In the genomic region with DNA sequence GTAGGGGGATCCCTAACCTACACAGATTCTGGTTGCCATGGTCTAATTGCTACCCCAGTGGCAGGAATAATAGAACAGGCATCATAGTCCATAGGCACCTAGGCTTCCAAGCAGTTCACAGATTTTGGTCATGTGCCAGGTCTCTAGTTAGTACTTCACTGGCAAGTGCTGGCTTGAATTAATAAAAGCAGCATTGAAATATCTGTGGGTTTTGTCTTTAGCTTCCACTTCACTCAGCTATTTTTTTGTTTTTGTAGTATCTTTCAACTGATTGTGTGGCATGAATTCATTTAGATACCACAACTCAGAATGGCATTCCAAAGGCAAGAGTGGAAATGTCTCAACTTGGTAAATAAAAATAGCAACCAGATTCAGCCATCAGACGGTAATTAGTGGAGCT, we compare ENCODE assay signal across 20 cellular contexts. TPM values are rescaled to one million over a fixed set of nuclear protein-coding genes. Genes with fewer than 3 reads are reported as not detected.
DNase-seq lines count a peak whose midpoint lies in the region; ATAC-seq and TF ChIP-seq lines count a peak whose summit lies in the region.
"Had no signal": no experiment of that assay in that cellular context is flagged by ENCODE, and none has a peak within 500 bp of the region (broad histone marks: within the 10 kb centered on the region; RNA-seq: fewer than 3 reads in every experiment).

No MANE protein-coding gene starts in this region.

- H3K27me3 ChIP-seq in BE2C = no peaks in the 10 kb centered on the region
- H3K27me3 ChIP-seq: transverse colon had no signal

- H3K36me3 Mint-ChIP-seq in HFFc6 (ENCODE audit: low read depth) (peaks cover 10% of the 10 kb centered on the region; the same call in 1 of the 2 replicates), natural killer cell (no peaks in the 10 kb centered on the region)
- no peaks in the 10 kb centered on the region for H3K36me3 Mint-ChIP-seq in T-helper 2 cell treated with Interferon-gamma antibody and Interleukin-4, amounts not matched to agents 5 μg/mL and 100 μg/mL, for 36 hours (ENCODE audit: low read depth)
- H3K36me3 Mint-ChIP-seq: CD4-positive, CD25-positive, alpha-beta regulatory T cell; naive B cell; T-cell had no signal

- H3K4me1 Mint-ChIP-seq in HFFc6 (ENCODE audit: low read depth) (peaks cover 52% of the 10 kb centered on the region), natural killer cell (no peaks in the 10 kb centered on the region)
- H3K4me1 Mint-ChIP-seq in T-helper 2 cell treated with Interferon-gamma antibody and Interleukin-4, amounts not matched to agents 5 μg/mL and 100 μg/mL, for 36 hours (ENCODE audit: low read depth) = peaks cover 1% of the 10 kb centered on the region
- H3K4me1 Mint-ChIP-seq: CD4-positive, CD25-positive, alpha-beta regulatory T cell; naive B cell; T-cell had no signal

- TF ChIP-seq CTCF in BE2C (IDR thresholded peaks at IDR 0.05; ENCODE audit: low read depth, low read length) (no peak), HFFc6 (IDR thresholded peaks at IDR 0.05) (no peak), RWPE1 (conservative IDR thresholded peaks at IDR 0.05; ENCODE audit: low read depth) (no peak), natural killer cell (IDR thresholded peaks at IDR 0.05) (no peak)

- H3K4me3 ChIP-seq in BE2C (ENCODE audit: low read depth, low read length) = no peak overlapping the region
- H3K4me3 ChIP-seq: transverse colon had no signal

- no peaks in the 10 kb centered on the region for H3K36me3 ChIP-seq in BE2C
- H3K36me3 ChIP-seq: transverse colon had no signal

- H3K9me3 Mint-ChIP-seq in HFFc6 (no peaks in the 10 kb centered on the region; the same call in 1 of the 2 replicates), natural killer cell (peaks cover 0 to 3% of the 10 kb centered on the region in 2 donors)
- no peaks in the 10 kb centered on the region for H3K9me3 Mint-ChIP-seq in T-helper 2 cell treated with Interferon-gamma antibody and Interleukin-4, amounts not matched to agents 5 μg/mL and 100 μg/mL, for 36 hours

- intact Hi-C loops in natural killer cell (cut with micrococcal nuclease) = no loop called here

- H3K27me3 Mint-ChIP-seq in HFFc6 (ENCODE audit: insufficient read depth) (no peaks in the 10 kb centered on the region), natural killer cell (ENCODE audit: low read depth in 2 of 2) (peaks cover 11 to 19% of the 10 kb centered on the region in 2 donors)
- H3K27me3 Mint-ChIP-seq in T-helper 2 cell treated with Interferon-gamma antibody and Interleukin-4, amounts not matched to agents 5 μg/mL and 100 μg/mL, for 36 hours (ENCODE audit: low read depth) = peaks cover 40% of the 10 kb centered on the region
- H3K27me3 Mint-ChIP-seq: T-cell had no signal

- DNase-seq in BE2C (peak; percentile 23), HFFc6 (peak; percentile 64), RWPE1 (ENCODE audit: low spot score) (peak; percentile 50), iris pigment epithelial cell (ENCODE audit: low read depth) (peak; percentile 40), natural killer cell (no peak), HuH-7 (ENCODE audit: low spot score) (no peak)
- no peak for DNase-seq in T-helper 2 cell treated with Interferon-gamma antibody and Interleukin-4, amounts not matched to agents 5 μg/mL and 100 μg/mL, for 36 hours (ENCODE audit: low spot score)
- DNase-seq: activated CD4-positive, CD25-positive, alpha-beta regulatory T cell; activated naive CD4-positive, alpha-beta T cell treated with Interleukin-2 at 50 U/mL for 16 hours; caudate nucleus; CD4-positive, CD25-positive, alpha-beta regulatory T cell; left cardiac atrium; naive B cell; NCI-H226; PC-3; stimulated activated CD4-positive, alpha-beta T cell treated with anti-CD3 and anti-CD28 coated beads, Interleukin-4, amount 100 ng/mL, for 24 hours; T-cell; transverse colon had no signal

- H3K27ac ChIP-seq in RWPE1 = no peak overlapping the region
- H3K27ac ChIP-seq: transverse colon had no signal

- POLR2A ChIA-PET in RWPE1 (lab: Yijun Ruan, JAX; ENCODE audit: low non-redundant PET) = interaction anchor here (0.6 to 0.7 kb wide), 2 partner anchors 27 to 45 kb away, joined by 3 read pairs; no protein-coding TSS in a partner anchor

- ATAC-seq in natural killer cell (no peak), HG03039 (IDR thresholded peaks at IDR 0.05; ENCODE audit: unreplicated experiment) (no peak)
- ATAC-seq: left cardiac atrium, PC-3, sciatic nerve, T-cell had no signal

- CTCF ChIA-PET in RWPE1 (lab: Yijun Ruan, JAX) = interaction anchor here (1.2 kb wide), 1 partner anchor 13 kb away, joined by 7 read pairs; no protein-coding TSS in a partner anchor

- peaks cover 5% of the 10 kb centered on the region; the same call in 1 of the 2 replicates for H3K4me1 ChIP-seq in BE2C

- no peaks in the 10 kb centered on the region for H3K9me3 ChIP-seq in BE2C
- H3K9me3 ChIP-seq: transverse colon had no signal

- peak overlapping the region; percentile 32; the same call in 1 of the 2 replicates for H3K27ac Mint-ChIP-seq in HFFc6
- no peak overlapping the region for H3K27ac Mint-ChIP-seq in natural killer cell
- H3K27ac Mint-ChIP-seq in T-helper 2 cell treated with Interferon-gamma antibody and Interleukin-4, amounts not matched to agents 5 μg/mL and 100 μg/mL, for 36 hours = no peak overlapping the region
- H3K27ac Mint-ChIP-seq: CD4-positive, CD25-positive, alpha-beta regulatory T cell; naive B cell; T-cell had no signal

- H3K4me3 Mint-ChIP-seq in HFFc6 (no peak overlapping the region), natural killer cell (no peak overlapping the region)
- H3K4me3 Mint-ChIP-seq in T-helper 2 cell treated with Interferon-gamma antibody and Interleukin-4, amounts not matched to agents 5 μg/mL and 100 μg/mL, for 36 hours = no peak overlapping the region
- H3K4me3 Mint-ChIP-seq: CD4-positive, CD25-positive, alpha-beta regulatory T cell; naive B cell; T-cell had no signal

RNA-seq across cellular contexts. Expression of gene ITGA2, which starts 27.9 kb away (rescaled TPM):
- polyA plus RNA-seq in BE2C (2012; ENCODE audit: insufficient read depth, insufficient read length, low read depth) = 0.09 TPM
- total RNA-seq in HFFc6 (2021; fragmentation: NEBNext Ultra II Directional; extraction: Animal tissue kit (Norgen Biotek cat#: 25700)) = 10 to 100 TPM; 42.9 to 76.6 (median 50.5) TPM
- under 1 TPM; 0.11 to 0.26 (median 0.20) TPM for total RNA-seq in natural killer cell

Comparison
In these comparisons a context has a peak if more than half of its experiments do, and no peak if none do; other contexts are left out.
1. DNase-seq: peak in BE2C (single experiment), HFFc6 (single experiment), RWPE1 (single experiment) and iris pigment epithelial cell (single experiment); none in natural killer cell (single experiment), T-helper 2 cell treated with Interferon-gamma antibody and Interleukin-4, amounts not matched to agents 5 μg/mL and 100 μg/mL, for 36 hours (single experiment) and HuH-7 (single experiment).
2. RNA of gene ITGA2, which starts 27.9 kb away (total RNA-seq): 42.9 to 76.6 TPM in HFFc6; 0.11 to 0.26 TPM in natural killer cell; every median in the first group is over 10 times any median in the second.